8 cellular contexts compared by ENCODE assay signal in the genomic region with DNA sequence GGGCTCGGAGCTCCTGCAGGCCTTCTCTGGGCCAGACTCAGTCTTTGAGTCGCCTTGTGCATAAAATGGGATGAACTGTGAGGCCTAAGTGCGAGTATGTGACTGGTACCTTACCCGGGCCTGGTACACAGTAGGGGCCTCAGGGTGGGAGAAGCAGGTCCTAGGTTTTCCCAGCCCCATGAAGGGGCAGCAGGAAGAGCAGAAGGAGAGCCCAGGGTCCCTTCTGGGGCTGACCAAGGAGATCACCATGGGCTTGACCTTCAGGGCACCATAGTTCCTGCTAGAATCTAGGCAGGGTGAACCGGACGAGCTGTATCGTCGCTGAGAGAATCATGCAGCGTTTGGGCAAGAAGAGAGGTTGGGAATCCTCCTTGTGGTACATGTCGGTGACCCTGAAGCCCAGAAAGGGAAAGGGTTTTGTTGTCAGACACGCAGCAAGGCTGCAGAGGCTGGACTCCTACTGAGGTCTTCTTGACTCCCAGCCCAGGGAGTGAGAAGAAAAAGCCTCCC. TPM values are rescaled to one million over a fixed set of nuclear protein-coding genes. Genes with fewer than 3 reads are reported as not detected.
A peak's percentile ranks its signal among the peaks of the same experiment; 100 is the strongest.
DNase-seq lines count a peak whose midpoint lies in the region; ATAC-seq and TF ChIP-seq lines count a peak whose summit lies in the region.

No MANE protein-coding gene starts in this region.

- peak overlapping the region; percentile 81 for H3K4me2 ChIP-seq in GM23248 (ENCODE audit: unreplicated experiment)
- H3K4me2 ChIP-seq in SU-DHL-6 (ENCODE audit: low read depth, low read length, poor library complexity, severe bottlenecking), result peak overlapping the region; percentile 88

- H4K20me1 ChIP-seq in GM23248 (ENCODE audit: insufficient read depth) (no peaks in the 10 kb centered on the region), SU-DHL-6 (ENCODE audit: low read depth, low read length) (no peaks in the 10 kb centered on the region)

- H3K27ac ChIP-seq in GM23248, result peak overlapping the region; percentile 67
- H3K27ac ChIP-seq in SU-DHL-6 (ENCODE audit: low read depth, low read length), result peak overlapping the region; percentile 75

- H3K4me1 ChIP-seq in GM23248 (ENCODE audit: insufficient read depth), result peaks cover 15% of the 10 kb centered on the region

- H3K27ac Mint-ChIP-seq in stimulated activated effector memory CD8-positive, alpha-beta T cell treated with anti-CD3 and anti-CD28 coated beads, Interleukin-12 subunit alpha, Interleukin-12 subunit beta, amount 100 ng/mL, for 72 hours, result peak overlapping the region; percentile 83

- ATAC-seq in left ventricle myocardium superior (no peak), HG02840 (IDR thresholded peaks at IDR 0.05; ENCODE audit: low FRiP score, unreplicated experiment) (no peak), GM21526 (IDR thresholded peaks at IDR 0.05; ENCODE audit: low FRiP score, unreplicated experiment) (no peak)
- ATAC-seq in stimulated activated effector memory CD8-positive, alpha-beta T cell treated with anti-CD3 and anti-CD28 coated beads, Interleukin-12 subunit alpha, Interleukin-12 subunit beta, amount 100 ng/mL, for 72 hours, result no peak

- H3K9me3 Mint-ChIP-seq in stimulated activated effector memory CD8-positive, alpha-beta T cell treated with anti-CD3 and anti-CD28 coated beads, Interleukin-12 subunit alpha, Interleukin-12 subunit beta, amount 100 ng/mL, for 72 hours, result no peaks in the 10 kb centered on the region

- H3F3A ChIP-seq in GM23248 (ENCODE audit: insufficient read depth) (peaks cover 18% of the 10 kb centered on the region; the same call in 1 of the 2 replicates), SU-DHL-6 (ENCODE audit: insufficient read depth) (peaks cover 17% of the 10 kb centered on the region)

- in situ Hi-C loops in GM23248 (cut with MboI), result no loop called here

- H3K4me3 Mint-ChIP-seq in stimulated activated effector memory CD8-positive, alpha-beta T cell treated with anti-CD3 and anti-CD28 coated beads, Interleukin-12 subunit alpha, Interleukin-12 subunit beta, amount 100 ng/mL, for 72 hours, result peak overlapping the region; percentile 80

- H3K27me3 ChIP-seq in GM23248 (replicated peaks; ENCODE audit: insufficient read depth), result no peaks in the 10 kb centered on the region
- H3K27me3 ChIP-seq in SU-DHL-6 (ENCODE audit: low read length), result no peaks in the 10 kb centered on the region

- H3K9me2 ChIP-seq in GM23248 (ENCODE audit: insufficient read depth) (no peaks in the 10 kb centered on the region), SU-DHL-6 (replicated peaks; ENCODE audit: insufficient read depth, low read length) (no peaks in the 10 kb centered on the region)

- TF ChIP-seq CTCF in SU-DHL-6 (IDR thresholded peaks at IDR 0.05; ENCODE audit: insufficient read depth, low read length, poor library complexity, severe bottlenecking), result no peak

- H3K36me3 Mint-ChIP-seq in stimulated activated effector memory CD8-positive, alpha-beta T cell treated with anti-CD3 and anti-CD28 coated beads, Interleukin-12 subunit alpha, Interleukin-12 subunit beta, amount 100 ng/mL, for 72 hours, result peaks cover 41% of the 10 kb centered on the region

- 65% methylated on average over 11 of the region's 11 CpGs for WGBS in GM23248 (ENCODE audit: low coverage in 1 of 2, low lambda C conversion rate in 2 of 2, missing lambda C conversion rate in 2 of 2), 2 experiments

- H3K9me3 ChIP-seq in GM23248 (ENCODE audit: low read depth), result no peaks in the 10 kb centered on the region
- H3K9me3 ChIP-seq in SU-DHL-6 (ENCODE audit: insufficient read depth, low read length), result no peaks in the 10 kb centered on the region

- H3K9ac ChIP-seq in GM23248, result peak overlapping the region; percentile 89
- H3K9ac ChIP-seq in SU-DHL-6 (ENCODE audit: low read length), result peak overlapping the region; percentile 89

- H3K36me3 ChIP-seq in GM23248 (ENCODE audit: low read depth) (peaks cover 13% of the 10 kb centered on the region; the same call in 1 of the 2 replicates), SU-DHL-6 (ENCODE audit: low read length) (no peaks in the 10 kb centered on the region; the same call in 1 of the 2 replicates)

- H3K4me1 Mint-ChIP-seq in stimulated activated effector memory CD8-positive, alpha-beta T cell treated with anti-CD3 and anti-CD28 coated beads, Interleukin-12 subunit alpha, Interleukin-12 subunit beta, amount 100 ng/mL, for 72 hours, result peaks cover 69% of the 10 kb centered on the region

- peaks cover 29% of the 10 kb centered on the region for H3K79me2 ChIP-seq in GM23248 (ENCODE audit: insufficient read depth)
- peaks cover 27% of the 10 kb centered on the region for H3K79me2 ChIP-seq in SU-DHL-6 (ENCODE audit: insufficient read depth, low read length)

- H3K4me3 ChIP-seq in GM23248 (peak overlapping the region; percentile 92), SU-DHL-6 (ENCODE audit: insufficient read depth, low read length, poor library complexity, severe bottlenecking) (peak overlapping the region; percentile 78)

- no peak for DNase-seq in GM23248
- peak; percentile 19 for DNase-seq in left ventricle myocardium superior
- no peak for DNase-seq in stimulated activated effector memory CD8-positive, alpha-beta T cell treated with anti-CD3 and anti-CD28 coated beads, Interleukin-12 subunit alpha, Interleukin-12 subunit beta, amount 100 ng/mL, for 72 hours (ENCODE audit: low spot score in 2 of 2)
- no peak for DNase-seq in CD1c-positive myeloid dendritic cell (ENCODE audit: extremely low spot score)
- no peak for DNase-seq in HK-2 (ENCODE audit: unreplicated experiment)

- H2AFZ ChIP-seq in GM23248, result peak overlapping the region; percentile 85
- peak overlapping the region; percentile 89 for H2AFZ ChIP-seq in SU-DHL-6 (ENCODE audit: low read depth, low read length, severe bottlenecking)

- intact Hi-C loops in left ventricle myocardium superior (cut with micrococcal nuclease), result no loop called here

RNA-seq across cellular contexts. Expression of a gene that starts 0.4 kb away (rescaled TPM):
- 12.1 and 28.9 TPM in 2 replicates for total RNA-seq in GM23248 (2014; rRNA removed; shearing (Covaris generic))
- 18.4 and 22.9 TPM in 2 replicates for polyA plus RNA-seq in GM23248 (2016; fragmentation: Nextera tagmentation; extraction: Ambion mirVana)
- 40.7 TPM for total RNA-seq in left ventricle myocardium superior

RNA-seq across cellular contexts. Expression of a gene that starts 28.6 kb away (rescaled TPM):
- 47.6 and 53.4 TPM in 2 replicates for total RNA-seq in GM23248 (2014; rRNA removed; shearing (Covaris generic))
- 111 and 117 TPM in 2 replicates for polyA plus RNA-seq in GM23248 (2016; fragmentation: Nextera tagmentation; extraction: Ambion mirVana)
- 82.8 TPM for total RNA-seq in left ventricle myocardium superior

RNA-seq across cellular contexts. Expression of a gene that starts 45.8 kb away (rescaled TPM):
- not detected in 2 replicates for total RNA-seq in GM23248 (2014; rRNA removed; shearing (Covaris generic))
- not detected in 2 replicates for polyA plus RNA-seq in GM23248 (2016; fragmentation: Nextera tagmentation; extraction: Ambion mirVana)
- not detected for total RNA-seq in left ventricle myocardium superior
